In genomic region chr13:24053505-24054251, GRCh38 we compare ENCODE assay signal across 8 cellular contexts.
DNase-seq lines count a peak whose midpoint lies in the region; ATAC-seq and TF ChIP-seq lines count a peak whose summit lies in the region.

No MANE protein-coding gene starts in this region.

- H3K27ac Mint-ChIP-seq in endothelial cell (ENCODE audit: unreplicated experiment) (no peak overlapping the region), naive B cell (peak overlapping the region in 4 of 6 donors; percentile 8 to 83 (median 64))

- H3K9me3 Mint-ChIP-seq in endothelial cell (ENCODE audit: unreplicated experiment): no peaks in the 10 kb centered on the region
- H3K9me3 Mint-ChIP-seq in naive B cell: no peaks in the 10 kb centered on the region

- H3K36me3 Mint-ChIP-seq in endothelial cell (ENCODE audit: low read depth, unreplicated experiment): no peaks in the 10 kb centered on the region
- H3K36me3 Mint-ChIP-seq in naive B cell: no peaks in the 10 kb centered on the region

- peak; percentile 90 for ATAC-seq in GM18868 (IDR thresholded peaks at IDR 0.05; ENCODE audit: unreplicated experiment)
- peak; percentile 81 for ATAC-seq in HG03175 (IDR thresholded peaks at IDR 0.05; ENCODE audit: unreplicated experiment)
- peak; percentile 94 to 95 for ATAC-seq in naive B cell (ENCODE audit: low read depth in 2 of 2)
- ATAC-seq in stimulated activated naive CD8-positive, alpha-beta T cell treated with anti-CD3 and anti-CD28 coated beads, Interleukin-15, Interleukin-2, amounts not matched to agents 100 U/mL and 50 U/mL, for 24 hours: peak; percentile 95

- H3K4me3 Mint-ChIP-seq in endothelial cell (ENCODE audit: unreplicated experiment): no peak overlapping the region
- H3K4me3 Mint-ChIP-seq in naive B cell: peak overlapping the region in 1 of 8 donors; percentile 10

- TF ChIP-seq CTCF in endothelial cell (IDR thresholded peaks at IDR 0.05; ENCODE audit: unreplicated experiment): peak; percentile 52

- DNase-seq in AML-193 (lab: John Stamatoyannopoulos, UW) (peak; percentile 47 to 52), NCI-H69 (lab: John Stamatoyannopoulos, UW) (peak; percentile 87), endothelial cell (ENCODE audit: low spot score) (peak; percentile 58), naive B cell (peak; percentile 68)
- DNase-seq in activated CD8-positive, alpha-beta memory T cell treated with anti-CD3 and anti-CD28 coated beads for 1 hour (ENCODE audit: extremely low read depth in 1 of 2, low read depth in 1 of 2): peak; percentile 11 to 25
- peak; percentile 69 for DNase-seq in stimulated activated naive CD8-positive, alpha-beta T cell treated with anti-CD3 and anti-CD28 coated beads, Interleukin-15, Interleukin-2, amounts not matched to agents 100 U/mL and 50 U/mL, for 24 hours

- H3K27me3 Mint-ChIP-seq in endothelial cell (ENCODE audit: unreplicated experiment) (no peaks in the 10 kb centered on the region), naive B cell (peaks cover 4 to 32% (median 4%) of the 10 kb centered on the region in 3 donors)

- H3K4me1 Mint-ChIP-seq in endothelial cell (ENCODE audit: unreplicated experiment) (peaks cover 3% of the 10 kb centered on the region), naive B cell (peaks cover 5 to 11% (median 10%) of the 10 kb centered on the region in 3 donors)

Comparison
In these comparisons a context has a peak if more than half of its experiments do, and no peak if none do; other contexts are left out.
1. Peak in every context shown above with its lines: DNase-seq and ATAC-seq.
2. DNase-seq: peak in every context shown above with its lines; median percentile 87 in NCI-H69; 69 in stimulated activated naive CD8-positive, alpha-beta T cell treated with anti-CD3 and anti-CD28 coated beads, Interleukin-15, Interleukin-2, amounts not matched to agents 100 U/mL and 50 U/mL, for 24 hours; 68 in naive B cell; 58 in endothelial cell; 50 in AML-193; 18 in activated CD8-positive, alpha-beta memory T cell treated with anti-CD3 and anti-CD28 coated beads for 1 hour.